Comparison of ENCODE assay signal across 1 cellular context in the genomic region with DNA sequence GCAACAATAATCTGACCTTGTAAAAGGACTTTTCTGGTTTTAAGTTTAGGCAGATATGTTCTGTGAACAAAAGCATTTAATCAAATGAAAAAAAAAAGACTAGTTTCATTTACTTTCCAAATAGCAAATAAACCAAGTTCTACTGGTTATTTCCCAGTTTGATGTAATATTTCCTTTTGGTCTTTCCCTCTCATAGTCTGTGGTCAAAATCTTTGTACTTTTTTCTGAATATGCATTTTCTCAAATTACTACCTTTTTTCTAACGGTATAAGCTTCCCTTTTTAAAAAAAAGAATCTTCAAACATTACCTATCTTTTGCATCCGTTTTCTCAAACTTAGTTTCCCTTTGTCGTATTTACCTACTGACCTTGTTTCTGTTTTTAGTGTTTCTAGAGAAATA.
TF ChIP-seq lines count a peak whose summit lies in the region.

No MANE protein-coding gene starts in this region.

TF ChIP-seq in WTC11, 78 proteins besides CTCF, POLR2A, EP300 and RAD21 (continued from another document):
- TF ChIP-seq, protein P1, sequence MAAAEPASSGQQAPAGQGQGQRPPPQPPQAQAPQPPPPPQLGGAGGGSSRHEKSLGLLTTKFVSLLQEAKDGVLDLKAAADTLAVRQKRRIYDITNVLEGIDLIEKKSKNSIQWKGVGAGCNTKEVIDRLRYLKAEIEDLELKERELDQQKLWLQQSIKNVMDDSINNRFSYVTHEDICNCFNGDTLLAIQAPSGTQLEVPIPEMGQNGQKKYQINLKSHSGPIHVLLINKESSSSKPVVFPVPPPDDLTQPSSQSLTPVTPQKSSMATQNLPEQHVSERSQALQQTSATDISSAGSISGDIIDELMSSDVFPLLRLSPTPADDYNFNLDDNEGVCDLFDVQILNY (CRISPR knock-in tag; IDR thresholded peaks at IDR 0.05) = no peak
